In genomic region chr10:132637477-132638129, GRCh38 we compare ENCODE assay signal across 8 cellular contexts.
DNase-seq lines count a peak whose midpoint lies in the region; ATAC-seq and TF ChIP-seq lines count a peak whose summit lies in the region.

No MANE protein-coding gene starts in this region.

- H3K4me1 ChIP-seq in upper lobe of right lung = peaks cover 25% of the 10 kb centered on the region

- H3K27me3 Mint-ChIP-seq in endothelial cell (ENCODE audit: unreplicated experiment) = peaks cover 1% of the 10 kb centered on the region

- no peak overlapping the region for H3K27ac ChIP-seq in upper lobe of right lung

- H3K36me3 ChIP-seq in upper lobe of right lung = no peaks in the 10 kb centered on the region

- intact Hi-C loops in upper lobe of right lung (cut with DNase I) = loop anchor here (5.0 kb wide), 1 partner anchor 175 kb away; no protein-coding TSS in a partner anchor

- no peaks in the 10 kb centered on the region for H3K27me3 ChIP-seq in upper lobe of right lung

- no peaks in the 10 kb centered on the region for H3K9me3 Mint-ChIP-seq in endothelial cell (ENCODE audit: unreplicated experiment)

- DNase-seq in stimulated activated CD4-positive, alpha-beta T cell treated with anti-CD3 and anti-CD28 coated beads, Interleukin-2, amount 100 ng/mL, for 24 hours = peak; percentile 14 to 23
- DNase-seq in stimulated activated CD4-positive, alpha-beta T cell treated with anti-CD3 and anti-CD28 coated beads, Interleukin-1b, Interleukin-23, amount 100 ng/mL, for 48 hours = no peak
- DNase-seq in HT1080 (ENCODE audit: low read depth) (peak; percentile 73), SK-N-DZ (ENCODE audit: low spot score) (peak; percentile 74), endothelial cell (ENCODE audit: low spot score) (peak; percentile 37), medulla oblongata (ENCODE audit: extremely low spot score) (peak; percentile 90), upper lobe of right lung (peak; percentile 32), NCI-H128 (lab: John Stamatoyannopoulos, UW; ENCODE audit: unreplicated experiment) (no peak)

- no peaks in the 10 kb centered on the region for H3K36me3 Mint-ChIP-seq in endothelial cell (ENCODE audit: low read depth, unreplicated experiment)

- ATAC-seq in upper lobe of right lung = peak; percentile 73

- H3K9me3 ChIP-seq in upper lobe of right lung = no peaks in the 10 kb centered on the region

- H3K27ac Mint-ChIP-seq in endothelial cell (ENCODE audit: unreplicated experiment) = peak overlapping the region; percentile 11

- no peak overlapping the region for H3K4me3 ChIP-seq in upper lobe of right lung

- no peak overlapping the region for H3K4me3 Mint-ChIP-seq in endothelial cell (ENCODE audit: unreplicated experiment)

- peaks cover 21% of the 10 kb centered on the region for H3K4me1 Mint-ChIP-seq in endothelial cell (ENCODE audit: unreplicated experiment)

- TF ChIP-seq CTCF in endothelial cell (IDR thresholded peaks at IDR 0.05; ENCODE audit: unreplicated experiment) = peak; percentile 53
- TF ChIP-seq CTCF in upper lobe of right lung (IDR thresholded peaks at IDR 0.05) = peak; percentile 70

Comparison
In these comparisons a context has a peak if more than half of its experiments do, and no peak if none do; other contexts are left out.
1. DNase-seq: peak in stimulated activated CD4-positive, alpha-beta T cell treated with anti-CD3 and anti-CD28 coated beads, Interleukin-2, amount 100 ng/mL, for 24 hours (2 of 2), HT1080 (single experiment), SK-N-DZ (single experiment), endothelial cell (single experiment), medulla oblongata (single experiment) and upper lobe of right lung (single experiment); none in stimulated activated CD4-positive, alpha-beta T cell treated with anti-CD3 and anti-CD28 coated beads, Interleukin-1b, Interleukin-23, amount 100 ng/mL, for 48 hours (single experiment) and NCI-H128 (single experiment).